ENCODE assay signal across 8 cellular contexts in genomic region chr2:169694894-169695260, GRCh38. TPM values are rescaled to one million over a fixed set of nuclear protein-coding genes. Genes with fewer than 3 reads are reported as not detected.
DNase-seq lines count a peak whose midpoint lies in the region; ATAC-seq, FAIRE-seq and TF ChIP-seq lines count a peak whose summit lies in the region.

No MANE protein-coding gene starts in this region.

- no peaks in the 10 kb centered on the region for H3F3A ChIP-seq in PC-3 (ENCODE audit: low read length, unreplicated experiment)

- no peak overlapping the region for H2BK5ac ChIP-seq in trophoblast cell (ENCODE audit: low read depth, low read length, poor library complexity)

- no peak for TF ChIP-seq CTCF in DND-41 (IDR thresholded peaks at IDR 0.05; ENCODE audit: borderline replicate concordance, extremely low read depth, low read length, poor library complexity, severe bottlenecking)
- no peak for TF ChIP-seq CTCF in PC-3 (conservative IDR thresholded peaks at IDR 0.05; ENCODE audit: low read depth, low read length)
- TF ChIP-seq CTCF in epithelial cell of proximal tubule (conservative IDR thresholded peaks at IDR 0.05; ENCODE audit: low read depth, low read length) = no peak

- H4K91ac ChIP-seq in trophoblast cell (ENCODE audit: low read depth, low read length) = no peak overlapping the region

- H3K23ac ChIP-seq in trophoblast cell (ENCODE audit: low read length) = no peak overlapping the region

- no peaks in the 10 kb centered on the region for H4K20me1 ChIP-seq in DND-41 (ENCODE audit: insufficient read depth, low read length)
- H4K20me1 ChIP-seq in PC-3 (ENCODE audit: low read length) = no peaks in the 10 kb centered on the region

- DNase-seq in DND-41 = no peak
- peak; percentile 22 for DNase-seq in PC-3
- no peak for DNase-seq in epithelial cell of proximal tubule (ENCODE audit: low read depth)
- DNase-seq in trophoblast cell = peak in 1 of 2 donors; percentile 64
- no peak for DNase-seq in SHP77 treated with DMSO at 0.1 percent for 48 hours (lab: John Stamatoyannopoulos, UW)
- DNase-seq in GDM1 (lab: John Stamatoyannopoulos, UW) = no peak
- no peak for DNase-seq in GOT3 (lab: John Stamatoyannopoulos, UW)
- no peak for DNase-seq in H54 (ENCODE audit: insufficient read length, low spot score)

- H3K4me3 ChIP-seq in DND-41 (ENCODE audit: low read depth in 1 of 2, low read length in 2 of 2) (peak overlapping the region; percentile 66 to 74), PC-3 (ENCODE audit: low read length) (peak overlapping the region; percentile 70), epithelial cell of proximal tubule (ENCODE audit: low read depth, low read length) (peak overlapping the region; percentile 71), trophoblast cell (ENCODE audit: low read depth, low read length) (peak overlapping the region; percentile 88)

- no peak overlapping the region for H4K12ac ChIP-seq in trophoblast cell (ENCODE audit: low read depth, low read length)

- BruUV-seq in PC-3 (replicated peaks; lab: Mats Ljungman, UMichigan) = TSS peak; percentile 72

- H3K79me1 ChIP-seq in trophoblast cell (ENCODE audit: low read length) = peaks cover 4% of the 10 kb centered on the region

- no CpG with 5 or more reads among the region's 8 CpGs for WGBS in trophoblast cell (ENCODE audit: extremely low coverage, insufficient coverage, insufficient read length)

- H2AFZ ChIP-seq in DND-41 (ENCODE audit: low read depth, low read length) (peak overlapping the region; percentile 91), PC-3 (ENCODE audit: low read length) (peak overlapping the region; percentile 84), trophoblast cell (ENCODE audit: insufficient read depth, low read length, poor library complexity) (peak overlapping the region; percentile 97)

- H3K9me3 ChIP-seq in DND-41 (ENCODE audit: insufficient read depth, low read length, severe bottlenecking) = no peaks in the 10 kb centered on the region
- 0 out of 2 replicates have a peak, but pooled peaks cover 4% of the 10 kb centered on the region for H3K9me3 ChIP-seq in PC-3 (ENCODE audit: low read length)
- H3K9me3 ChIP-seq in trophoblast cell (ENCODE audit: insufficient read depth, low read depth, low read length) = no peaks in the 10 kb centered on the region

- H2AK5ac ChIP-seq in trophoblast cell (ENCODE audit: low read length) = no peak overlapping the region

- CTCF ChIA-PET in PC-3 (lab: Charles Lee) = no interaction called here

- no peak overlapping the region for H3K4ac ChIP-seq in trophoblast cell (ENCODE audit: low read depth, low read length)

- no peak overlapping the region for H2BK12ac ChIP-seq in trophoblast cell (ENCODE audit: low read length)

- no peak overlapping the region for H2BK120ac ChIP-seq in trophoblast cell (ENCODE audit: insufficient read depth, low read length, poor library complexity)

- no peaks in the 10 kb centered on the region for H3K9me2 ChIP-seq in PC-3 (replicated peaks; ENCODE audit: low read length)

- peak overlapping the region; percentile 96 for H3K4me2 ChIP-seq in DND-41 (ENCODE audit: insufficient read depth, low read length)
- H3K4me2 ChIP-seq in PC-3 (ENCODE audit: low read length) = peak overlapping the region; percentile 86
- H3K4me2 ChIP-seq in trophoblast cell (ENCODE audit: low read length) = peak overlapping the region; percentile 90

- H3K27ac ChIP-seq in DND-41 (ENCODE audit: low read length) = peak overlapping the region; percentile 64
- H3K27ac ChIP-seq in PC-3 (ENCODE audit: low read length) = peak overlapping the region; percentile 78
- no peak overlapping the region for H3K27ac ChIP-seq in trophoblast cell (ENCODE audit: low read depth, low read length)

- no peak overlapping the region for H4K8ac ChIP-seq in trophoblast cell (ENCODE audit: low read depth, low read length)

- intact Hi-C loops in PC-3 (cut with micrococcal nuclease) = loop anchor here (1.0 to 10.0 kb wide), 3 partner anchors 20 to 110 kb away; partner anchors contain the start of gene PPIG

- H3K4me1 ChIP-seq in DND-41 (ENCODE audit: insufficient read depth, low read length) = peaks cover 22% of the 10 kb centered on the region
- peaks cover 21% of the 10 kb centered on the region for H3K4me1 ChIP-seq in PC-3 (ENCODE audit: insufficient read depth, low read length)
- peaks cover 0 to 8% of the 10 kb centered on the region in 2 experiments for H3K4me1 ChIP-seq in trophoblast cell (ENCODE audit: control insufficient read depth in 1 of 2, insufficient read depth in 2 of 2, low read length in 2 of 2)

- H3K14ac ChIP-seq in trophoblast cell (ENCODE audit: low read length) = no peak overlapping the region

- ATAC-seq in DND-41 (ENCODE audit: insufficient read depth, low read depth) (no peak), PC-3 (no peak)

- FAIRE-seq in H54 (lab: Jason Lieb, UNC) = no peak

- H3K36me3 ChIP-seq in DND-41 (ENCODE audit: insufficient read depth, low read length) = peaks cover 7% of the 10 kb centered on the region; the same call in 1 of the 2 replicates
- H3K36me3 ChIP-seq in PC-3 (ENCODE audit: low read depth, low read length) = no peaks in the 10 kb centered on the region
- peaks cover 0 to 2% of the 10 kb centered on the region in 2 experiments for H3K36me3 ChIP-seq in trophoblast cell (ENCODE audit: control insufficient read depth in 1 of 2, insufficient read depth in 2 of 2, low read length in 2 of 2)

- H3K9ac ChIP-seq in DND-41 (ENCODE audit: low read depth, low read length) (peak overlapping the region; percentile 63), PC-3 (ENCODE audit: low read length) (peak overlapping the region; percentile 88), trophoblast cell (ENCODE audit: low read length) (no peak overlapping the region)

- H3K18ac ChIP-seq in trophoblast cell (ENCODE audit: low read length) = no peak overlapping the region

- TF ChIP-seq POLR2A in H54 (IDR thresholded peaks at IDR 0.05; ENCODE audit: low read depth, low read length) = no peak

- H3K79me2 ChIP-seq in DND-41 (ENCODE audit: insufficient read depth, low read length) = no peaks in the 10 kb centered on the region
- H3K79me2 ChIP-seq in PC-3 (ENCODE audit: low read length) = peaks cover 14% of the 10 kb centered on the region; the same call in 1 of the 2 replicates
- peaks cover 3% of the 10 kb centered on the region for H3K79me2 ChIP-seq in trophoblast cell (ENCODE audit: control insufficient read depth, insufficient read depth, low read length, poor library complexity)

- POLR2A ChIA-PET in PC-3 (lab: Charles Lee; ENCODE audit: unreplicated experiment) = no interaction called here

- no peaks in the 10 kb centered on the region for H3K27me3 ChIP-seq in DND-41 (ENCODE audit: insufficient read depth, low read length, poor library complexity)
- H3K27me3 ChIP-seq in PC-3 (ENCODE audit: low read length) = no peaks in the 10 kb centered on the region
- H3K27me3 ChIP-seq in trophoblast cell (ENCODE audit: insufficient read depth, low read length) = no peaks in the 10 kb centered on the region

RNA-seq across cellular contexts. Expression of gene PHOSPHO2, which starts 0.6 kb away (rescaled TPM):
- total RNA-seq in PC-3 (2014; rRNA removed) = 5.0 and 5.9 TPM in 2 replicates
- 1.4 and 3.6 TPM in 2 replicates for total RNA-seq in epithelial cell of proximal tubule
- 1.9 TPM in 2 replicates for polyA plus RNA-seq in trophoblast cell (2013)

RNA-seq across cellular contexts. Expression of gene CFAP210, which starts 0.7 kb away (rescaled TPM):
- not detected in 2 replicates for total RNA-seq in PC-3 (2014; rRNA removed)
- 0.14 TPM in 1 of 2 replicates, not detected in the other for total RNA-seq in epithelial cell of proximal tubule
- polyA plus RNA-seq in trophoblast cell (2013) = 0.07 and 0.15 TPM in 2 replicates

RNA-seq across cellular contexts. Expression of gene KLHL23, which starts 38.8 kb away (rescaled TPM):
- total RNA-seq in PC-3 (2014; rRNA removed) (13.6 and 15.3 TPM in 2 replicates), epithelial cell of proximal tubule (19.1 and 28.1 TPM in 2 replicates)
- polyA plus RNA-seq in trophoblast cell (2013) = 6.9 and 7.2 TPM in 2 replicates
